Comparison of ENCODE assay signal across 1 cellular context in genomic region chr14:24215495-24216344, GRCh38.
TF ChIP-seq lines count a peak whose summit lies in the region.

TSS of gene MDP1 (minus strand) at chr14:24216066. CDS start at chr14:24215955, 111 bp downstream.

TF ChIP-seq in A549, 52 proteins besides CTCF, POLR2A, EP300 and RAD21 (continued from another document):
- TF ChIP-seq PBX3 (IDR thresholded peaks at IDR 0.05) = peak; percentile 68; the same call in 1 of the 2 replicates
- 0 out of 3 replicates have a peak, but pooled peaks have one; percentile 18 for TF ChIP-seq SMC3 (IDR thresholded peaks at IDR 0.05)
- peak; percentile 87 for TF ChIP-seq KDM5A (IDR thresholded peaks at IDR 0.05)
- TF ChIP-seq CEBPB (IDR thresholded peaks at IDR 0.05) = peak; percentile 60 to 96; a peak in 3 of 4 replicates
- no peak for TF ChIP-seq ZC3H11A (IDR thresholded peaks at IDR 0.05)
